ENCODE assay signal across 8 cellular contexts in genomic region chr1:1435094-1435903, GRCh38. TPM values are rescaled to one million over a fixed set of nuclear protein-coding genes. Genes with fewer than 3 reads are reported as not detected.
DNase-seq lines count a peak whose midpoint lies in the region; ATAC-seq, FAIRE-seq and TF ChIP-seq lines count a peak whose summit lies in the region.

Gene VWA1, plus strand, starts transcription at chr1:1435690. Its CDS starts 59 bp downstream, at chr1:1435749.

- no peaks in the 10 kb centered on the region for H3F3A ChIP-seq in GM23248 (ENCODE audit: insufficient read depth)

- H3K27me3 Mint-ChIP-seq in activated naive CD8-positive, alpha-beta T cell treated with anti-CD3 and anti-CD28 coated beads, Interleukin-2, amount 50 U/mL, for 24 hours = peaks cover 20% of the 10 kb centered on the region

- 11 to 24% methylated on average over 34 to 89 of the region's 91 CpGs for WGBS in GM23248 (ENCODE audit: low coverage in 1 of 2, low lambda C conversion rate in 2 of 2, missing lambda C conversion rate in 2 of 2), 2 experiments
- WGBS in pancreas, 2 donors = 12 to 15% methylated on average over 65 to 91 of the region's 91 CpGs

- H4K20me1 ChIP-seq in GM23248 (ENCODE audit: insufficient read depth) = no peaks in the 10 kb centered on the region

- H3K4me3 Mint-ChIP-seq in activated naive CD8-positive, alpha-beta T cell treated with anti-CD3 and anti-CD28 coated beads, Interleukin-2, amount 50 U/mL, for 24 hours = peak within 1 kb of the TSS; percentile 64

- H3K4me3 ChIP-seq in ACC112 (ENCODE audit: low read depth, low read length) (peak within 1 kb of the TSS; percentile 60), GM23248 (peak within 1 kb of the TSS; percentile 52), pancreas (peak within 1 kb of the TSS; percentile 54 to 76 (median 58)), thoracic aorta (peak within 1 kb of the TSS; percentile 69)

- H3K9me2 ChIP-seq in GM23248 (ENCODE audit: insufficient read depth) = no peaks in the 10 kb centered on the region

- peak; percentile 87 for DNase-seq in GM23248
- peak; percentile 64 for DNase-seq in RPMI8226
- peak; percentile 81 for DNase-seq in activated naive CD8-positive, alpha-beta T cell treated with anti-CD3 and anti-CD28 coated beads, Interleukin-2, amount 50 U/mL, for 24 hours
- DNase-seq in Right ventricle myocardium inferior (ENCODE audit: missing footprints) = peak; percentile 84
- DNase-seq in pancreas = peak; percentile 69 to 95 (median 80)
- no peak for DNase-seq in thoracic aorta (ENCODE audit: low spot score)

- H3K9me3 ChIP-seq in GM23248 (ENCODE audit: low read depth) = no peaks in the 10 kb centered on the region
- H3K9me3 ChIP-seq in pancreas = no peaks in the 10 kb centered on the region
- H3K9me3 ChIP-seq in thoracic aorta = no peaks in the 10 kb centered on the region

- H3K27me3 ChIP-seq in ACC112 (ENCODE audit: insufficient read depth, low read length) (peaks cover 22% of the 10 kb centered on the region; the same call in 1 of the 2 replicates), GM23248 (replicated peaks; ENCODE audit: insufficient read depth) (no peaks in the 10 kb centered on the region), pancreas (no peaks in the 10 kb centered on the region), thoracic aorta (replicated peaks; ENCODE audit: insufficient read depth) (no peaks in the 10 kb centered on the region)

- in situ Hi-C loops in GM23248 (cut with MboI) = no loop called here

- TF ChIP-seq CTCF in pancreas (IDR thresholded peaks at IDR 0.05) = no peak
- no peak for TF ChIP-seq CTCF in thoracic aorta (IDR thresholded peaks at IDR 0.05)

- no peaks in the 10 kb centered on the region for H3K9me3 Mint-ChIP-seq in activated naive CD8-positive, alpha-beta T cell treated with anti-CD3 and anti-CD28 coated beads, Interleukin-2, amount 50 U/mL, for 24 hours

- H3K4me1 ChIP-seq in ACC112 (ENCODE audit: control insufficient read depth, insufficient read depth, low read length, unreplicated experiment) (peaks cover 14% of the 10 kb centered on the region), GM23248 (ENCODE audit: insufficient read depth) (no peaks in the 10 kb centered on the region), pancreas (peaks cover 26 to 69% (median 49%) of the 10 kb centered on the region in 3 donors), thoracic aorta (ENCODE audit: control insufficient read depth in 1 of 2, low read depth in 2 of 2) (peaks cover 14 to 50% of the 10 kb centered on the region in 2 donors)

- peak; percentile 34 for ATAC-seq in activated naive CD8-positive, alpha-beta T cell treated with anti-CD3 and anti-CD28 coated beads, Interleukin-2, amount 50 U/mL, for 24 hours
- ATAC-seq in Right ventricle myocardium inferior (peak; percentile 65), pancreas (peak; percentile 33 to 69 (median 46)), thoracic aorta (ENCODE audit: insufficient number of reproducible peaks, low FRiP score, low read depth) (no peak), GM21423 (IDR thresholded peaks at IDR 0.05; ENCODE audit: unreplicated experiment) (no peak)

- H3K27ac Mint-ChIP-seq in activated naive CD8-positive, alpha-beta T cell treated with anti-CD3 and anti-CD28 coated beads, Interleukin-2, amount 50 U/mL, for 24 hours = no peak within 1 kb of the TSS

- H3K36me3 ChIP-seq in ACC112 (ENCODE audit: insufficient read depth, low read length) = no peaks in the 10 kb centered on the region
- no peaks in the 10 kb centered on the region for H3K36me3 ChIP-seq in GM23248 (ENCODE audit: low read depth)
- no peaks in the 10 kb centered on the region for H3K36me3 ChIP-seq in pancreas
- H3K36me3 ChIP-seq in thoracic aorta = no peaks in the 10 kb centered on the region

- intact Hi-C loops in Right ventricle myocardium inferior (cut with DNase I) (no loop called here), pancreas (cut with DNase I) (loop anchor here in 1 of 3 donors (5.0 kb wide), 1 partner anchor 33 kb away; no protein-coding TSS in a partner anchor)

- H3K79me2 ChIP-seq in ACC112 (ENCODE audit: control insufficient read depth, insufficient read depth, low read length, unreplicated experiment) (no peaks in the 10 kb centered on the region), GM23248 (ENCODE audit: insufficient read depth) (no peaks in the 10 kb centered on the region)

- H3K9ac ChIP-seq in GM23248 = no peak within 1 kb of the TSS

- no peak within 1 kb of the TSS for H2AFZ ChIP-seq in ACC112 (ENCODE audit: low read length, unreplicated experiment)
- peak within 1 kb of the TSS; percentile 62 for H2AFZ ChIP-seq in GM23248

- no peak for FAIRE-seq in pancreas (lab: Jason Lieb, UNC)

- H3K27ac ChIP-seq in ACC112 (ENCODE audit: low read depth, low read length) (no peak within 1 kb of the TSS), GM23248 (no peak within 1 kb of the TSS), pancreas (peak within 1 kb of the TSS; percentile 81 to 96 (median 92)), thoracic aorta (peak within 1 kb of the TSS; percentile 68 to 83)

- peak within 1 kb of the TSS; percentile 58 for H3K4me2 ChIP-seq in GM23248 (ENCODE audit: unreplicated experiment)

- H3K4me1 Mint-ChIP-seq in activated naive CD8-positive, alpha-beta T cell treated with anti-CD3 and anti-CD28 coated beads, Interleukin-2, amount 50 U/mL, for 24 hours = peaks cover 12% of the 10 kb centered on the region

- H3K36me3 Mint-ChIP-seq in activated naive CD8-positive, alpha-beta T cell treated with anti-CD3 and anti-CD28 coated beads, Interleukin-2, amount 50 U/mL, for 24 hours (ENCODE audit: low read depth) = no peaks in the 10 kb centered on the region

RNA-seq across cellular contexts. Expression of gene VWA1, which starts in this region (rescaled TPM):
- 1.4 and 2.3 TPM in 2 replicates for total RNA-seq in GM23248 (2014; rRNA removed; shearing (Covaris generic))
- polyA plus RNA-seq in GM23248 (2016; fragmentation: Nextera tagmentation; extraction: Ambion mirVana) (0.60 and 1.3 TPM in 2 replicates), pancreas (10 to 100 TPM; 53.3 to 58.7 TPM)
- total RNA-seq in Right ventricle myocardium inferior (20.5 TPM), pancreas (100 to 1,000 TPM in 2 of 6 donors, 10 to 100 TPM in 4; 25.4 to 138 (median 52.9) TPM), thoracic aorta (10 to 100 TPM; 21.7 to 23.6 TPM)

Comparison
In these comparisons a context has a peak if more than half of its experiments do, and no peak if none do; other contexts are left out.
1. RNA of gene VWA1 (polyA plus RNA-seq): 53.3 to 58.7 TPM in pancreas; 0.60 to 1.3 TPM in GM23248; every median in the first group is over 10 times any median in the second.
2. H3K27ac ChIP-seq: peak in pancreas (4 of 4) and thoracic aorta (2 of 2); none in ACC112 (single experiment) and GM23248 (single experiment).
3. ATAC-seq: peak in activated naive CD8-positive, alpha-beta T cell treated with anti-CD3 and anti-CD28 coated beads, Interleukin-2, amount 50 U/mL, for 24 hours (single experiment), Right ventricle myocardium inferior (single experiment) and pancreas (4 of 4); none in thoracic aorta (single experiment) and GM21423 (single experiment).
4. Peak in every context shown above with its lines, with median percentiles within 50 percentile points of each other: H3K4me3 ChIP-seq.